Comparison of ENCODE assay signal across 9 cellular contexts in genomic region chr1:198201956-198202784, GRCh38. TPM values are rescaled to one million over a fixed set of nuclear protein-coding genes. Genes with fewer than 3 reads are reported as not detected.
DNase-seq lines count a peak whose midpoint lies in the region; ATAC-seq and TF ChIP-seq lines count a peak whose summit lies in the region.
"Had no signal": no experiment of that assay in that cellular context is flagged by ENCODE, and none has a peak within 500 bp of the region (broad histone marks: within the 10 kb centered on the region; RNA-seq: fewer than 3 reads in every experiment).

No MANE protein-coding gene starts in this region.

- no peak for DNase-seq in stomach
- no peak for DNase-seq in T-helper 9 cell
- no peak for DNase-seq in transverse colon
- no peak for DNase-seq in NCI-H1930 (lab: John Stamatoyannopoulos, UW)
- DNase-seq: NCI-H187 had no signal

- H3K4me1 ChIP-seq in endocrine pancreas (ENCODE audit: control insufficient read depth, insufficient read depth, low read length) (peaks cover 12% of the 10 kb centered on the region), stomach (peaks cover 12 to 62% (median 28%) of the 10 kb centered on the region in 4 donors), transverse colon (peaks cover 0 to 17% (median 1%) of the 10 kb centered on the region in 4 donors)

- H3K4me3 ChIP-seq in GM08714 (ENCODE audit: low read length) (peak overlapping the region; percentile 67; the same call in 1 of the 2 replicates), endocrine pancreas (ENCODE audit: control insufficient read depth, insufficient read depth, low read length) (peak overlapping the region; percentile 70), stomach (no peak overlapping the region), transverse colon (no peak overlapping the region)

- no peak overlapping the region for H3K9ac ChIP-seq in endocrine pancreas (ENCODE audit: control insufficient read depth, insufficient read depth, low read length)

- 82 to 93% (median 88%) methylated on average over 10 of the region's 10 CpGs for WGBS in stomach, 5 donors
- 83 to 91% methylated on average over 9 to 10 of the region's 10 CpGs for WGBS in transverse colon (ENCODE audit: low coverage in 1 of 2), 2 donors

- TF ChIP-seq CTCF in stomach (IDR thresholded peaks at IDR 0.05), result no peak
- TF ChIP-seq CTCF in transverse colon (IDR thresholded peaks at IDR 0.05), result no peak

- H3K9me3 ChIP-seq in endocrine pancreas (ENCODE audit: control insufficient read depth, low read length) (no peaks in the 10 kb centered on the region), stomach (no peaks in the 10 kb centered on the region), transverse colon (no peaks in the 10 kb centered on the region)

- TF ChIP-seq POLR2A in stomach (IDR thresholded peaks at IDR 0.05), result no peak
- no peak for TF ChIP-seq POLR2A in transverse colon (IDR thresholded peaks at IDR 0.05)

- no peaks in the 10 kb centered on the region for H3K36me3 ChIP-seq in endocrine pancreas (ENCODE audit: control insufficient read depth, insufficient read depth, low read length)
- H3K36me3 ChIP-seq in stomach, result no peaks in the 10 kb centered on the region
- H3K36me3 ChIP-seq in transverse colon, result no peaks in the 10 kb centered on the region

- H3K27me3 ChIP-seq in endocrine pancreas (ENCODE audit: control insufficient read depth, insufficient read depth, low read length), result no peaks in the 10 kb centered on the region
- H3K27me3 ChIP-seq in stomach, result no peaks in the 10 kb centered on the region
- no peaks in the 10 kb centered on the region for H3K27me3 ChIP-seq in transverse colon

- ATAC-seq in GM19455 (IDR thresholded peaks at IDR 0.05; ENCODE audit: unreplicated experiment) (peak; percentile 83), HG03196 (IDR thresholded peaks at IDR 0.05; ENCODE audit: unreplicated experiment) (peak; percentile 75)

- no peak overlapping the region for H3K27ac ChIP-seq in stomach
- H3K27ac ChIP-seq in transverse colon, result no peak overlapping the region

- intact Hi-C loops in stomach (cut with DNase I; ENCODE audit: low total_unique reads) (no loop called here), transverse colon (cut with DNase I; ENCODE audit: low total_unique reads) (no loop called here)

- in situ Hi-C loops in transverse colon (cut with MboI; ENCODE audit: low pct_ligation_motif_present in 1 of 4, low pct_unique_long_range_greater_than_20kb in 1 of 4, low sequenced_read_pairs in 3 of 4), result no loop called here

- TF ChIP-seq EP300 in stomach (IDR thresholded peaks at IDR 0.05) (no peak), transverse colon (IDR thresholded peaks at IDR 0.05; ENCODE audit: low read depth) (no peak)

RNA-seq across cellular contexts. Expression of gene NEK7, which starts 45.4 kb away (rescaled TPM):
- total RNA-seq in stomach (100 to 1,000 TPM in 1 of 5 donors, 10 to 100 TPM in 4; 33.3 to 116 (median 42.0) TPM), transverse colon (10 to 100 TPM; 40.4 to 71.0 (median 57.6) TPM)
- 10 to 100 TPM; 13.2 to 29.8 (median 24.8) TPM for polyA plus RNA-seq in stomach

Comparison
In these comparisons a context has a peak if more than half of its experiments do, and no peak if none do; other contexts are left out.
1. H3K4me3 ChIP-seq: peak in GM08714 (single experiment) and endocrine pancreas (single experiment); none in stomach (0 of 4) and transverse colon (0 of 4).